29 cellular contexts compared by ENCODE assay signal in the genomic region with DNA sequence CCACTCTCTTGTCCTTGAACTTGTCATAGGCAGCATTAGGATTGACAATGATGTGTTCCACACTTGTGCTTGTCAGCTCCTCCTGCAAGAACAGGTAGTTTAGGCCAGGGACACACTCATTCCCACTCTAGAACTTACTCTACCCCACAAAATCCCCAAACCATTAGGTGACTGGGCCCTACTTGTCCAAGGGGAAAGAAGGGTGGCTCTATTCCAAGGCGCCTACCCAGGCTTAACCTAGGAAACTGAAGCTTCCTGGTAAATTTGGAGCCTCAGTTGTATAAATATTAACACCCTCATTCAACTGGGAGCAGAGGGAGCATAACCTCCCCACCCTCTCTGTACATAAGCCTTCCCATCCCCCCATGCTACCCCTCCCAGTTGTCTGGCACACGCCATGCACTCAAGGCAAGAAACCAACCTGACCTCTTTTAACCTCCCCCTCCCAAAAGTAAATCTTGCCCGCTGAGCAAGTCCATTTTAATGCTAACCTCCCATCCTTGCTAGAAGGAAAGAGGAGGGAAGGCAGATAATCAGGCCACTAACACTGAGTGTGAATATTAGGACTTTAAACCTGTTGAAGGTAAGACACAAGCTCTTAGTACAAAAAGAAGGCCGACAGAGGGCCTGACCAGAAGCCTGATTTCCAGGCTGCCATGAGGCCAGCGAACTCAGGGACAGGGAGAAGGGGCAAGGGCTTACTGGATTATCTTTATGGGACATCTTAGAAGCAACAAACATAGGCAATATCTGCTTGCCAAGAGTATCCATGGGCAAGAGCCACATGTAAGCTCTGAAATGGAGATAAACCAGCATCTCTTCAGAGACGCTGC. TPM values are rescaled to one million over a fixed set of nuclear protein-coding genes. Genes with fewer than 3 reads are reported as not detected.
DNase-seq lines count a peak whose midpoint lies in the region; ATAC-seq and TF ChIP-seq lines count a peak whose summit lies in the region.
"Had no signal": no experiment of that assay in that cellular context is flagged by ENCODE, and none has a peak within 500 bp of the region (broad histone marks: within the 10 kb centered on the region; RNA-seq: fewer than 3 reads in every experiment).

No MANE protein-coding gene starts in this region.

- no peak for TF ChIP-seq CTCF in activated CD8-positive, alpha-beta T cell treated with anti-CD3 and anti-CD28 coated beads for 36 hours (IDR thresholded peaks at IDR 0.05)
- TF ChIP-seq CTCF in VCaP (conservative IDR thresholded peaks at IDR 0.05) (no peak), type B pancreatic cell (conservative IDR thresholded peaks at IDR 0.05) (no peak), endodermal cell (conservative IDR thresholded peaks at IDR 0.05) (no peak)

- H3K9ac ChIP-seq in endodermal cell (ENCODE audit: extremely low read depth, low read length, poor library complexity, severe bottlenecking) (no peak overlapping the region), Karpas-422 (ENCODE audit: low read length) (no peak overlapping the region)
- H3K9ac ChIP-seq: neural progenitor cell, parathyroid adenoma had no signal

- no peak overlapping the region for H3K4me3 Mint-ChIP-seq in activated CD8-positive, alpha-beta T cell treated with anti-CD3 and anti-CD28 coated beads, Interleukin-2, amount 10 ng/mL, durations not matched to agents 7 days and 5 days
- H3K4me3 Mint-ChIP-seq in activated CD8-positive, alpha-beta T cell treated with anti-CD3 and anti-CD28 coated beads for 36 hours: no peak overlapping the region
- H3K4me3 Mint-ChIP-seq in type B pancreatic cell (no peak overlapping the region), endodermal cell (no peak overlapping the region)
- H3K4me3 Mint-ChIP-seq: CD8-positive, alpha-beta memory T cell; neural progenitor cell had no signal

- peaks cover 61% of the 10 kb centered on the region for H3K36me3 Mint-ChIP-seq in activated CD8-positive, alpha-beta T cell treated with anti-CD3 and anti-CD28 coated beads, Interleukin-2, amount 10 ng/mL, durations not matched to agents 7 days and 5 days (ENCODE audit: low read depth)
- H3K36me3 Mint-ChIP-seq in activated CD8-positive, alpha-beta T cell treated with anti-CD3 and anti-CD28 coated beads for 36 hours (ENCODE audit: low read depth): peaks cover 5% of the 10 kb centered on the region
- H3K36me3 Mint-ChIP-seq in type B pancreatic cell (peaks cover 37% of the 10 kb centered on the region), endodermal cell (ENCODE audit: low read depth) (peaks cover 73% of the 10 kb centered on the region)

- no peaks in the 10 kb centered on the region for H3K9me3 Mint-ChIP-seq in activated CD8-positive, alpha-beta T cell treated with anti-CD3 and anti-CD28 coated beads, Interleukin-2, amount 10 ng/mL, durations not matched to agents 7 days and 5 days (ENCODE audit: insufficient read depth)
- no peaks in the 10 kb centered on the region for H3K9me3 Mint-ChIP-seq in activated CD8-positive, alpha-beta T cell treated with anti-CD3 and anti-CD28 coated beads for 36 hours
- no peaks in the 10 kb centered on the region for H3K9me3 Mint-ChIP-seq in type B pancreatic cell
- no peaks in the 10 kb centered on the region for H3K9me3 Mint-ChIP-seq in endodermal cell
- H3K9me3 Mint-ChIP-seq: CD8-positive, alpha-beta memory T cell; neural progenitor cell had no signal

- POLR2A ChIA-PET in activated CD8-positive, alpha-beta T cell treated with anti-CD3 and anti-CD28 coated beads, Interleukin-2, amount 10 ng/mL, durations not matched to agents 7 days and 5 days (lab: Charles Lee): interaction anchor here (6.6 kb wide), 1 partner anchor 12 kb away, joined by 29 read pairs; no protein-coding TSS in a partner anchor
- POLR2A ChIA-PET in activated CD8-positive, alpha-beta T cell treated with anti-CD3 and anti-CD28 coated beads for 36 hours (lab: Charles Lee): interaction anchor here (0.6 to 2.2 kb wide), 6 partner anchors 10 to 721 kb away, joined by 3 to 12 read pairs (median 4); no protein-coding TSS in a partner anchor

- H3K4me3 ChIP-seq in endodermal cell (ENCODE audit: low read length) (no peak overlapping the region), Karpas-422 (ENCODE audit: low read length) (no peak overlapping the region)
- H3K4me3 ChIP-seq: breast epithelium, heart right ventricle, MG63, neural progenitor cell, right atrium auricular region, spleen had no signal

- peak overlapping the region; percentile 79 for H3K27ac ChIP-seq in VCaP
- H3K27ac ChIP-seq in endodermal cell (ENCODE audit: low read depth, low read length): no peak overlapping the region
- no peak overlapping the region for H3K27ac ChIP-seq in Karpas-422 (ENCODE audit: low read length)
- H3K27ac ChIP-seq: heart right ventricle, neural progenitor cell, parathyroid adenoma, right atrium auricular region, spleen had no signal

- no peaks in the 10 kb centered on the region for H3K9me2 ChIP-seq in Karpas-422 (replicated peaks; ENCODE audit: insufficient read depth, low read length)

- DNase-seq in activated CD8-positive, alpha-beta T cell treated with anti-CD3 and anti-CD28 coated beads, Interleukin-2, amount 10 ng/mL, durations not matched to agents 7 days and 5 days: no peak
- DNase-seq in activated CD8-positive, alpha-beta T cell treated with anti-CD3 and anti-CD28 coated beads for 36 hours: no peak
- DNase-seq in left colon (peak; percentile 43 to 48), type B pancreatic cell (ENCODE audit: extremely low spot score, unreplicated experiment) (no peak), endodermal cell (no peak), Karpas-422 (no peak)
- DNase-seq: activated CD4-positive, alpha-beta T cell treated with anti-CD3 and anti-CD28 coated beads for 1 hour; activated CD8-positive, alpha-beta memory T cell treated with anti-CD3 and anti-CD28 coated beads for 24 hours; amygdala; CD8-positive, alpha-beta memory T cell; effector memory CD4-positive, alpha-beta T cell; heart right ventricle; kidney glomerular epithelial cell; MG63; NCI-H1105 treated with DMSO at 0.1 percent for 48 hours; NCI-H2029; NCI-H2227 treated with DMSO at 0.1 percent for 48 hours; NCI-H526 treated with DMSO at 0.1 percent for 48 hours; SIG-M5; spleen; substantia nigra had no signal

- peak overlapping the region; percentile 4 for H3K27ac Mint-ChIP-seq in activated CD8-positive, alpha-beta T cell treated with anti-CD3 and anti-CD28 coated beads, Interleukin-2, amount 10 ng/mL, durations not matched to agents 7 days and 5 days
- H3K27ac Mint-ChIP-seq in activated CD8-positive, alpha-beta T cell treated with anti-CD3 and anti-CD28 coated beads for 36 hours: no peak overlapping the region
- H3K27ac Mint-ChIP-seq in type B pancreatic cell: peak overlapping the region; percentile 50
- H3K27ac Mint-ChIP-seq in endodermal cell: no peak overlapping the region
- H3K27ac Mint-ChIP-seq: neural progenitor cell had no signal

- no peaks in the 10 kb centered on the region for H3K9me3 ChIP-seq in endodermal cell (ENCODE audit: control insufficient read depth, low read length)
- H3K9me3 ChIP-seq in Karpas-422 (ENCODE audit: low read length): no peaks in the 10 kb centered on the region
- H3K9me3 ChIP-seq: breast epithelium, heart right ventricle, MG63, right atrium auricular region, spleen had no signal

- no peak for ATAC-seq in activated CD8-positive, alpha-beta T cell treated with anti-CD3 and anti-CD28 coated beads, Interleukin-2, amount 10 ng/mL, durations not matched to agents 7 days and 5 days
- no peak for ATAC-seq in activated CD8-positive, alpha-beta T cell treated with anti-CD3 and anti-CD28 coated beads for 36 hours
- ATAC-seq in left colon (peak; percentile 80), GM21447 (IDR thresholded peaks at IDR 0.05; ENCODE audit: unreplicated experiment) (no peak)
- ATAC-seq: Panc1 had no signal

- peaks cover 6% of the 10 kb centered on the region for H3K4me1 ChIP-seq in endodermal cell (ENCODE audit: control insufficient read depth, insufficient read depth, low read length)
- no peaks in the 10 kb centered on the region for H3K4me1 ChIP-seq in Karpas-422 (ENCODE audit: low read length)
- H3K4me1 ChIP-seq: breast epithelium, heart right ventricle, neural progenitor cell, parathyroid adenoma, right atrium auricular region, spleen had no signal

- no peaks in the 10 kb centered on the region for H3K27me3 Mint-ChIP-seq in activated CD8-positive, alpha-beta T cell treated with anti-CD3 and anti-CD28 coated beads, Interleukin-2, amount 10 ng/mL, durations not matched to agents 7 days and 5 days (ENCODE audit: low read depth)
- H3K27me3 Mint-ChIP-seq in activated CD8-positive, alpha-beta T cell treated with anti-CD3 and anti-CD28 coated beads for 36 hours: no peaks in the 10 kb centered on the region
- H3K27me3 Mint-ChIP-seq in type B pancreatic cell (no peaks in the 10 kb centered on the region), endodermal cell (ENCODE audit: insufficient read depth) (no peaks in the 10 kb centered on the region)
- H3K27me3 Mint-ChIP-seq: CD8-positive, alpha-beta memory T cell had no signal

- 67 to 77% methylated on average over 3 to 6 of the region's 6 CpGs for WGBS in endodermal cell (ENCODE audit: insufficient coverage in 1 of 2, insufficient read length in 1 of 2), 2 experiments

- H3K27me3 ChIP-seq in endodermal cell (ENCODE audit: control insufficient read depth, insufficient read depth, low read length, poor library complexity, severe bottlenecking) (no peaks in the 10 kb centered on the region), Karpas-422 (ENCODE audit: low read length) (no peaks in the 10 kb centered on the region)
- H3K27me3 ChIP-seq: breast epithelium, heart right ventricle, MG63, neural progenitor cell, right atrium auricular region, spleen had no signal

- H3K36me3 ChIP-seq in endodermal cell (ENCODE audit: control insufficient read depth, insufficient read depth, low read length) (peaks cover 86% of the 10 kb centered on the region), Karpas-422 (ENCODE audit: insufficient read depth, low read length) (peaks cover 8% of the 10 kb centered on the region)
- H3K36me3 ChIP-seq: neural progenitor cell had no signal

- intact Hi-C loops in activated CD8-positive, alpha-beta T cell treated with anti-CD3 and anti-CD28 coated beads for 36 hours (cut with micrococcal nuclease): no loop called here
- intact Hi-C loops in left colon (cut with DNase I, micrococcal nuclease): no loop called here

- no peak overlapping the region for H3K4me2 ChIP-seq in Karpas-422 (ENCODE audit: low read depth, low read length, poor library complexity, severe bottlenecking)
- H3K4me2 ChIP-seq: neural progenitor cell had no signal

- H3K4me1 Mint-ChIP-seq in activated CD8-positive, alpha-beta T cell treated with anti-CD3 and anti-CD28 coated beads, Interleukin-2, amount 10 ng/mL, durations not matched to agents 7 days and 5 days (ENCODE audit: low read depth): peaks cover 2% of the 10 kb centered on the region
- peaks cover 3% of the 10 kb centered on the region for H3K4me1 Mint-ChIP-seq in activated CD8-positive, alpha-beta T cell treated with anti-CD3 and anti-CD28 coated beads for 36 hours (ENCODE audit: low read depth)
- H3K4me1 Mint-ChIP-seq in type B pancreatic cell (ENCODE audit: unreplicated experiment) (peaks cover 1% of the 10 kb centered on the region), endodermal cell (no peaks in the 10 kb centered on the region)

- no peak overlapping the region for H2AFZ ChIP-seq in Karpas-422 (ENCODE audit: low read length)
- H2AFZ ChIP-seq: neural progenitor cell, parathyroid adenoma had no signal

- H4K20me1 ChIP-seq in Karpas-422 (ENCODE audit: insufficient read depth, low read depth, low read length): no peaks in the 10 kb centered on the region

- CTCF ChIA-PET in activated CD8-positive, alpha-beta T cell treated with anti-CD3 and anti-CD28 coated beads, Interleukin-2, amount 10 ng/mL, durations not matched to agents 7 days and 5 days (lab: Charles Lee): interaction anchor here (3.8 kb wide), 2 partner anchors 10 to 76 kb away, joined by 12 to 16 read pairs; a partner anchor contains a TSS
- CTCF ChIA-PET in activated CD8-positive, alpha-beta T cell treated with anti-CD3 and anti-CD28 coated beads for 36 hours (lab: Charles Lee): interaction anchor here (3.6 kb wide), 1 partner anchor 10 kb away, joined by 9 read pairs; no protein-coding TSS in a partner anchor

- H3K79me2 ChIP-seq in Karpas-422 (ENCODE audit: low read length): 0 out of 2 replicates have a peak, but pooled peaks cover 5% of the 10 kb centered on the region
- H3K79me2 ChIP-seq: parathyroid adenoma had no signal

RNA-seq across cellular contexts. Expression of a gene that starts 11.0 kb away (rescaled TPM):
- total RNA-seq in activated CD8-positive, alpha-beta T cell treated with anti-CD3 and anti-CD28 coated beads, Interleukin-2, amount 10 ng/mL, durations not matched to agents 7 days and 5 days: 10 to 100 TPM; 89.3 to 96.5 TPM
- total RNA-seq in activated CD8-positive, alpha-beta T cell treated with anti-CD3 and anti-CD28 coated beads for 36 hours: 10 to 100 TPM; 66.2 to 68.6 TPM
- total RNA-seq in left colon (100 to 1,000 TPM; 139 to 151 TPM), type B pancreatic cell (ENCODE audit: low replicate concordance) (119 and 126 TPM in 2 replicates), endodermal cell (100 to 1,000 TPM; 110 to 114 TPM)
- 164 TPM for polyA plus RNA-seq in endodermal cell (2013, experiment 1 of 2)
- 157 TPM for polyA plus RNA-seq in endodermal cell (2013, experiment 2 of 2)
- total RNA-seq in Karpas-422 (2014; rRNA removed; shearing (Covaris generic); ENCODE audit: low replicate concordance): 77.9 and 123 TPM in 2 replicates

RNA-seq across cellular contexts. Expression of a gene that starts 13.4 kb away (rescaled TPM):
- total RNA-seq in activated CD8-positive, alpha-beta T cell treated with anti-CD3 and anti-CD28 coated beads, Interleukin-2, amount 10 ng/mL, durations not matched to agents 7 days and 5 days: 10 to 100 TPM; 68.4 to 71.4 TPM
- total RNA-seq in activated CD8-positive, alpha-beta T cell treated with anti-CD3 and anti-CD28 coated beads for 36 hours: 10 to 100 TPM; 46.5 to 47.3 TPM
- total RNA-seq in left colon: 100 to 1,000 TPM; 104 to 116 TPM
- total RNA-seq in type B pancreatic cell (ENCODE audit: low replicate concordance): 87.5 and 94.7 TPM in 2 replicates
- 10 to 100 TPM; 49.2 to 88.2 TPM for total RNA-seq in endodermal cell
- polyA plus RNA-seq in endodermal cell (2013, experiment 1 of 2): 42.9 TPM
- 32.4 TPM for polyA plus RNA-seq in endodermal cell (2013, experiment 2 of 2)
- total RNA-seq in Karpas-422 (2014; rRNA removed; shearing (Covaris generic); ENCODE audit: low replicate concordance): 23.5 and 32.4 TPM in 2 replicates

RNA-seq across cellular contexts. Expression of a gene that starts 13.9 kb away (rescaled TPM):
- 1 to 10 TPM in 1 of 2 experiments, under 1 TPM in 1; 0.99 to 1.4 TPM for total RNA-seq in activated CD8-positive, alpha-beta T cell treated with anti-CD3 and anti-CD28 coated beads, Interleukin-2, amount 10 ng/mL, durations not matched to agents 7 days and 5 days
- total RNA-seq in activated CD8-positive, alpha-beta T cell treated with anti-CD3 and anti-CD28 coated beads for 36 hours: 1 to 10 TPM; 1.2 to 1.3 TPM
- total RNA-seq in left colon (1 to 10 TPM in 1 of 2 donors, under 1 TPM in 1; 0.85 to 1.3 TPM), type B pancreatic cell (ENCODE audit: low replicate concordance) (1.4 and 4.4 TPM in 2 replicates), endodermal cell (1 to 10 TPM; 2.3 to 4.5 TPM)
- polyA plus RNA-seq in endodermal cell (2013, experiment 1 of 2): 17.2 TPM
- polyA plus RNA-seq in endodermal cell (2013, experiment 2 of 2): 14.5 TPM
- total RNA-seq in Karpas-422 (2014; rRNA removed; shearing (Covaris generic); ENCODE audit: low replicate concordance): 21.5 and 24.0 TPM in 2 replicates
- total RNA-seq: HT-29 had no signal

RNA-seq across cellular contexts. Expression of a gene that starts 15.7 kb away (rescaled TPM):
- total RNA-seq in activated CD8-positive, alpha-beta T cell treated with anti-CD3 and anti-CD28 coated beads, Interleukin-2, amount 10 ng/mL, durations not matched to agents 7 days and 5 days: 10 to 100 TPM; 14.9 to 15.0 TPM
- 10 to 100 TPM; 28.0 TPM for total RNA-seq in activated CD8-positive, alpha-beta T cell treated with anti-CD3 and anti-CD28 coated beads for 36 hours
- 10 to 100 TPM; 19.8 to 20.5 TPM for total RNA-seq in left colon
- total RNA-seq in type B pancreatic cell (ENCODE audit: low replicate concordance): 17.7 and 32.3 TPM in 2 replicates
- total RNA-seq in endodermal cell: 10 to 100 TPM in 1 of 2 donors, 1 to 10 TPM in 1; 9.9 to 12.4 TPM
- polyA plus RNA-seq in endodermal cell (2013, experiment 1 of 2): 19.7 TPM
- polyA plus RNA-seq in endodermal cell (2013, experiment 2 of 2): 12.3 TPM
- 54.3 and 73.3 TPM in 2 replicates for total RNA-seq in Karpas-422 (2014; rRNA removed; shearing (Covaris generic); ENCODE audit: low replicate concordance)

RNA-seq across cellular contexts. Expression of a gene that starts 48.1 kb away (rescaled TPM):
- 100 to 1,000 TPM; 275 to 291 TPM for total RNA-seq in activated CD8-positive, alpha-beta T cell treated with anti-CD3 and anti-CD28 coated beads, Interleukin-2, amount 10 ng/mL, durations not matched to agents 7 days and 5 days
- 100 to 1,000 TPM; 343 to 345 TPM for total RNA-seq in activated CD8-positive, alpha-beta T cell treated with anti-CD3 and anti-CD28 coated beads for 36 hours
- total RNA-seq in left colon: 100 to 1,000 TPM in 1 of 2 donors, 10 to 100 TPM in 1; 89.3 to 125 TPM
- total RNA-seq in type B pancreatic cell (ENCODE audit: low replicate concordance): 200 and 211 TPM in 2 replicates
- 100 to 1,000 TPM; 254 to 263 TPM for total RNA-seq in endodermal cell
- 194 TPM for polyA plus RNA-seq in endodermal cell (2013, experiment 1 of 2)
- polyA plus RNA-seq in endodermal cell (2013, experiment 2 of 2): 152 TPM
- total RNA-seq in Karpas-422 (2014; rRNA removed; shearing (Covaris generic); ENCODE audit: low replicate concordance): 204 and 260 TPM in 2 replicates

Comparison
In these comparisons a context has a peak if more than half of its experiments do, and no peak if none do; other contexts are left out.
1. H3K27ac Mint-ChIP-seq: peak in activated CD8-positive, alpha-beta T cell treated with anti-CD3 and anti-CD28 coated beads, Interleukin-2, amount 10 ng/mL, durations not matched to agents 7 days and 5 days (single experiment) and type B pancreatic cell (single experiment); none in activated CD8-positive, alpha-beta T cell treated with anti-CD3 and anti-CD28 coated beads for 36 hours (single experiment) and endodermal cell (single experiment).
2. DNase-seq: peak in left colon (2 of 2); none in activated CD8-positive, alpha-beta T cell treated with anti-CD3 and anti-CD28 coated beads, Interleukin-2, amount 10 ng/mL, durations not matched to agents 7 days and 5 days (single experiment), activated CD8-positive, alpha-beta T cell treated with anti-CD3 and anti-CD28 coated beads for 36 hours (single experiment), type B pancreatic cell (single experiment), endodermal cell (single experiment) and Karpas-422 (single experiment).